ENCODE assay signal across 8 cellular contexts in genomic region chr6:87407531-87407895, GRCh38. TPM values are rescaled to one million over a fixed set of nuclear protein-coding genes. Genes with fewer than 3 reads are reported as not detected.
DNase-seq lines count a peak whose midpoint lies in the region; ATAC-seq and TF ChIP-seq lines count a peak whose summit lies in the region.

No MANE protein-coding gene starts in this region.

- no peaks in the 10 kb centered on the region for H3K9me3 ChIP-seq in OCI-LY1 (ENCODE audit: low read length)

- H4K20me1 ChIP-seq in OCI-LY1 (ENCODE audit: insufficient read depth, low read length) = no peaks in the 10 kb centered on the region

- H3K79me2 ChIP-seq in ACC112 (ENCODE audit: control insufficient read depth, insufficient read depth, low read length, unreplicated experiment) (no peaks in the 10 kb centered on the region), OCI-LY1 (ENCODE audit: insufficient read depth, low read length) (no peaks in the 10 kb centered on the region)

- intact Hi-C loops in left colon (cut with DNase I, micrococcal nuclease) = no loop called here

- H3K4me3 ChIP-seq in ACC112 (ENCODE audit: low read depth, low read length) (peak overlapping the region; percentile 96), OCI-LY1 (ENCODE audit: low read depth, low read length, poor library complexity, severe bottlenecking) (peak overlapping the region; percentile 74), cardiac fibroblast (replicated peaks in 1 of 2; ENCODE audit: low read depth in 2 of 2, low read length in 2 of 2) (peak overlapping the region; percentile 82 to 96)

- ATAC-seq in GM18498 (IDR thresholded peaks at IDR 0.05; ENCODE audit: unreplicated experiment) = peak; percentile 16
- ATAC-seq in HG03039 (IDR thresholded peaks at IDR 0.05; ENCODE audit: unreplicated experiment) = peak; percentile 11
- peak; percentile 22 for ATAC-seq in left colon

- H3K4me2 ChIP-seq in OCI-LY1 (ENCODE audit: low read length) = peak overlapping the region; percentile 91

- peak overlapping the region; percentile 99 for H2AFZ ChIP-seq in ACC112 (ENCODE audit: low read length, unreplicated experiment)
- H2AFZ ChIP-seq in OCI-LY1 (ENCODE audit: low read length) = no peak overlapping the region

- no peaks in the 10 kb centered on the region; the same call in 1 of the 2 replicates for H3F3A ChIP-seq in OCI-LY1 (ENCODE audit: insufficient read depth, low read length)

- no peak for TF ChIP-seq CTCF in OCI-LY1 (IDR thresholded peaks at IDR 0.05; ENCODE audit: low read length)
- no peak for TF ChIP-seq CTCF in cardiac fibroblast (IDR thresholded peaks at IDR 0.05; ENCODE audit: low read depth, low read length)

- H3K4me1 ChIP-seq in ACC112 (ENCODE audit: control insufficient read depth, insufficient read depth, low read length, unreplicated experiment) (no peaks in the 10 kb centered on the region), OCI-LY1 (ENCODE audit: insufficient read depth, low read length, severe bottlenecking) (peaks cover 10% of the 10 kb centered on the region)

- no peaks in the 10 kb centered on the region for H3K36me3 ChIP-seq in ACC112 (ENCODE audit: insufficient read depth, low read length)
- H3K36me3 ChIP-seq in OCI-LY1 (ENCODE audit: insufficient read depth, low read length) = no peaks in the 10 kb centered on the region

- no peaks in the 10 kb centered on the region for H3K9me2 ChIP-seq in OCI-LY1 (ENCODE audit: low read depth, low read length)

- peak overlapping the region; percentile 41 for H3K9ac ChIP-seq in OCI-LY1 (ENCODE audit: low read length)

- peak overlapping the region; percentile 75 for H3K27ac ChIP-seq in ACC112 (ENCODE audit: low read depth, low read length)
- H3K27ac ChIP-seq in OCI-LY1 (ENCODE audit: low read depth, low read length, poor library complexity, severe bottlenecking) = no peak overlapping the region

- H3K27me3 ChIP-seq in ACC112 (ENCODE audit: insufficient read depth, low read length) (no peaks in the 10 kb centered on the region), OCI-LY1 (ENCODE audit: insufficient read depth, low read length) (no peaks in the 10 kb centered on the region)

- DNase-seq in cardiac fibroblast (ENCODE audit: low read depth in 2 of 2) (peak; percentile 54 to 62), left colon (peak in 1 of 2 donors; percentile 32), stromal cell of bone marrow (ENCODE audit: low read depth) (peak; percentile 24)
- no peak for DNase-seq in stimulated activated CD4-positive, alpha-beta T cell treated with anti-CD3 and anti-CD28 coated beads, Interleukin-4, amount 100 ng/mL, for 1 hour

RNA-seq across cellular contexts. Expression of gene CFAP206, which starts 0.3 kb away (rescaled TPM):
- under 1 TPM in 1 of 2 donors, not detected in 1; 0.12 TPM for total RNA-seq in left colon
